Comparison of ENCODE assay signal across 1 cellular context in genomic region chr18:77093584-77093983, GRCh38.
TF ChIP-seq lines count a peak whose summit lies in the region.

No MANE protein-coding gene starts in this region.

TF ChIP-seq in WTC11, 78 proteins besides CTCF, POLR2A, EP300 and RAD21 (continued from another document):
- TF ChIP-seq, protein P1, sequence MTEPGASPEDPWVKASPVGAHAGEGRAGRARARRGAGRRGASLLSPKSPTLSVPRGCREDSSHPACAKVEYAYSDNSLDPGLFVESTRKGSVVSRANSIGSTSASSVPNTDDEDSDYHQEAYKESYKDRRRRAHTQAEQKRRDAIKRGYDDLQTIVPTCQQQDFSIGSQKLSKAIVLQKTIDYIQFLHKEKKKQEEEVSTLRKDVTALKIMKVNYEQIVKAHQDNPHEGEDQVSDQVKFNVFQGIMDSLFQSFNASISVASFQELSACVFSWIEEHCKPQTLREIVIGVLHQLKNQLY (CRISPR knock-in tag; IDR thresholded peaks at IDR 0.05) = no peak
- TF ChIP-seq JUN (CRISPR knock-in tag; IDR thresholded peaks at IDR 0.05) = no peak
- TF ChIP-seq, protein P2, sequence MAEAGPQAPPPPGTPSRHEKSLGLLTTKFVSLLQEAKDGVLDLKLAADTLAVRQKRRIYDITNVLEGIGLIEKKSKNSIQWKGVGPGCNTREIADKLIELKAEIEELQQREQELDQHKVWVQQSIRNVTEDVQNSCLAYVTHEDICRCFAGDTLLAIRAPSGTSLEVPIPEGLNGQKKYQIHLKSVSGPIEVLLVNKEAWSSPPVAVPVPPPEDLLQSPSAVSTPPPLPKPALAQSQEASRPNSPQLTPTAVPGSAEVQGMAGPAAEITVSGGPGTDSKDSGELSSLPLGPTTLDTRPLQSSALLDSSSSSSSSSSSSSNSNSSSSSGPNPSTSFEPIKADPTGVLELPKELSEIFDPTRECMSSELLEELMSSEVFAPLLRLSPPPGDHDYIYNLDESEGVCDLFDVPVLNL (CRISPR knock-in tag; IDR thresholded peaks at IDR 0.05; ENCODE audit: borderline replicate concordance, low read depth) = no peak
- no peak for TF ChIP-seq JAZF1 (CRISPR knock-in tag; IDR thresholded peaks at IDR 0.05)
- TF ChIP-seq ZNF263 (CRISPR knock-in tag; IDR thresholded peaks at IDR 0.05; ENCODE audit: low read depth) = no peak
- no peak for TF ChIP-seq ZNF671 (CRISPR knock-in tag; IDR thresholded peaks at IDR 0.05)
- TF ChIP-seq, protein P3, sequence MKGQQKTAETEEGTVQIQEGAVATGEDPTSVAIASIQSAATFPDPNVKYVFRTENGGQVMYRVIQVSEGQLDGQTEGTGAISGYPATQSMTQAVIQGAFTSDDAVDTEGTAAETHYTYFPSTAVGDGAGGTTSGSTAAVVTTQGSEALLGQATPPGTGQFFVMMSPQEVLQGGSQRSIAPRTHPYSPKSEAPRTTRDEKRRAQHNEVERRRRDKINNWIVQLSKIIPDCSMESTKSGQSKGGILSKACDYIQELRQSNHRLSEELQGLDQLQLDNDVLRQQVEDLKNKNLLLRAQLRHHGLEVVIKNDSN (CRISPR knock-in tag; IDR thresholded peaks at IDR 0.05) = no peak
- no peak for TF ChIP-seq ZNF232 (CRISPR knock-in tag; IDR thresholded peaks at IDR 0.05)
- no peak for TF ChIP-seq HMGA2 (CRISPR knock-in tag; IDR thresholded peaks at IDR 0.05)
- no peak for TF ChIP-seq MYBL2 (CRISPR knock-in tag; IDR thresholded peaks at IDR 0.05)
- TF ChIP-seq SP1 (CRISPR knock-in tag; conservative IDR thresholded peaks at IDR 0.05) = no peak
